Comparison of ENCODE assay signal across 8 cellular contexts in genomic region chr6:43274916-43275597, GRCh38. TPM values are rescaled to one million over a fixed set of nuclear protein-coding genes. Genes with fewer than 3 reads are reported as not detected.
DNase-seq lines count a peak whose midpoint lies in the region; ATAC-seq and TF ChIP-seq lines count a peak whose summit lies in the region.

No MANE protein-coding gene starts in this region.

- peak in 1 of 5 donors; percentile 67 for DNase-seq in heart left ventricle
- no peak for DNase-seq in left ventricle myocardium superior
- peak; percentile 60 for DNase-seq in activated naive CD4-positive, alpha-beta T cell treated with anti-CD3 and anti-CD28 coated beads, Interleukin-2, amount 10 ng/mL, durations not matched to agents 7 days and 5 days
- peak in 1 of 2 donors; percentile 78 for DNase-seq in left lung
- DNase-seq in suprapubic skin (ENCODE audit: low spot score in 2 of 2): no peak
- DNase-seq in NCI-H2081 treated with DMSO at 0.1 percent for 48 hours (lab: John Stamatoyannopoulos, UW): no peak
- no peak for DNase-seq in dedifferentiated amniotic fluid mesenchymal stem cell (ENCODE audit: extremely low spot score)
- no peak for DNase-seq in SKM-1 (lab: John Stamatoyannopoulos, UW; ENCODE audit: unreplicated experiment)

- CTCF ChIA-PET in activated naive CD4-positive, alpha-beta T cell treated with anti-CD3 and anti-CD28 coated beads, Interleukin-2, amount 10 ng/mL, durations not matched to agents 7 days and 5 days (lab: Charles Lee): no interaction called here

- WGBS in heart left ventricle, 4 donors: 5 to 20% (median 9%) methylated on average over 18 to 65 of the region's 65 CpGs
- WGBS in suprapubic skin: 29% methylated on average over 12 of the region's 65 CpGs

- H3K27ac ChIP-seq in heart left ventricle: no peak overlapping the region
- no peak overlapping the region for H3K27ac ChIP-seq in left lung
- H3K27ac ChIP-seq in suprapubic skin: no peak overlapping the region

- ATAC-seq in heart left ventricle (peak in 1 of 4 donors; percentile 24), left ventricle myocardium superior (no peak), left lung (peak; percentile 32)

- H3K36me3 ChIP-seq in heart left ventricle (no peaks in the 10 kb centered on the region), left lung (no peaks in the 10 kb centered on the region), suprapubic skin (no peaks in the 10 kb centered on the region)

- peaks cover 97% of the 10 kb centered on the region for H3K27me3 Mint-ChIP-seq in activated naive CD4-positive, alpha-beta T cell treated with anti-CD3 and anti-CD28 coated beads, Interleukin-2, amount 10 ng/mL, durations not matched to agents 7 days and 5 days

- TF ChIP-seq EP300 in suprapubic skin (IDR thresholded peaks at IDR 0.05): no peak

- H3K9me3 ChIP-seq in heart left ventricle: no peaks in the 10 kb centered on the region
- H3K9me3 ChIP-seq in left lung: no peaks in the 10 kb centered on the region
- H3K9me3 ChIP-seq in suprapubic skin: no peaks in the 10 kb centered on the region

- intact Hi-C loops in heart left ventricle (cut with DNase I): no loop called here
- intact Hi-C loops in left ventricle myocardium superior (cut with micrococcal nuclease): no loop called here
- intact Hi-C loops in left lung (cut with DNase I): no loop called here

- no peak for TF ChIP-seq POLR2A in heart left ventricle (IDR thresholded peaks at IDR 0.05)
- no peak for TF ChIP-seq POLR2A in suprapubic skin (IDR thresholded peaks at IDR 0.05)

- peak overlapping the region; percentile 60 for H3K4me3 Mint-ChIP-seq in activated naive CD4-positive, alpha-beta T cell treated with anti-CD3 and anti-CD28 coated beads, Interleukin-2, amount 10 ng/mL, durations not matched to agents 7 days and 5 days

- TF ChIP-seq CTCF in heart left ventricle (IDR thresholded peaks at IDR 0.05) (no peak), left lung (IDR thresholded peaks at IDR 0.05) (no peak), suprapubic skin (IDR thresholded peaks at IDR 0.05) (no peak)

- peak overlapping the region; percentile 22 to 55 (median 48) for H3K4me3 ChIP-seq in heart left ventricle
- H3K4me3 ChIP-seq in left lung: peak overlapping the region; percentile 22 to 30
- H3K4me3 ChIP-seq in suprapubic skin: peak overlapping the region; percentile 47

- H3K27ac Mint-ChIP-seq in activated naive CD4-positive, alpha-beta T cell treated with anti-CD3 and anti-CD28 coated beads, Interleukin-2, amount 10 ng/mL, durations not matched to agents 7 days and 5 days: no peak overlapping the region

- H3K27me3 ChIP-seq in heart left ventricle: peaks cover 0 to 33% (median 13%) of the 10 kb centered on the region in 9 donors
- peaks cover 17 to 76% of the 10 kb centered on the region in 2 donors for H3K27me3 ChIP-seq in left lung
- H3K27me3 ChIP-seq in suprapubic skin: peaks cover 27% of the 10 kb centered on the region

- H3K4me1 ChIP-seq in heart left ventricle: peaks cover 0 to 15% (median 8%) of the 10 kb centered on the region in 12 donors
- peaks cover 0 to 16% of the 10 kb centered on the region in 2 donors for H3K4me1 ChIP-seq in left lung
- H3K4me1 ChIP-seq in suprapubic skin: peaks cover 20% of the 10 kb centered on the region

- H3K36me3 Mint-ChIP-seq in activated naive CD4-positive, alpha-beta T cell treated with anti-CD3 and anti-CD28 coated beads, Interleukin-2, amount 10 ng/mL, durations not matched to agents 7 days and 5 days: no peaks in the 10 kb centered on the region

- no peaks in the 10 kb centered on the region for H3K9me3 Mint-ChIP-seq in activated naive CD4-positive, alpha-beta T cell treated with anti-CD3 and anti-CD28 coated beads, Interleukin-2, amount 10 ng/mL, durations not matched to agents 7 days and 5 days

- H3K4me1 Mint-ChIP-seq in activated naive CD4-positive, alpha-beta T cell treated with anti-CD3 and anti-CD28 coated beads, Interleukin-2, amount 10 ng/mL, durations not matched to agents 7 days and 5 days: peaks cover 40% of the 10 kb centered on the region

RNA-seq across cellular contexts. Expression of gene SLC22A7, which starts 23.0 kb away (rescaled TPM):
- total RNA-seq in heart left ventricle (under 1 TPM in 4 of 9 donors, not detected in 5; 0.12 to 0.32 (median 0.14) TPM), left ventricle myocardium superior (not detected), left lung (not detected), suprapubic skin (not detected)
- under 1 TPM in 1 of 2 donors, not detected in 1; 0.23 TPM for polyA plus RNA-seq in heart left ventricle

RNA-seq across cellular contexts. Expression of gene TTBK1, which starts 31.8 kb away (rescaled TPM):
- total RNA-seq in heart left ventricle (under 1 TPM; 0.04 to 0.52 (median 0.29) TPM), left ventricle myocardium superior (0.15 TPM), left lung (under 1 TPM; 0.08 to 0.26 TPM), suprapubic skin (not detected)
- under 1 TPM; 0.07 to 0.23 TPM for polyA plus RNA-seq in heart left ventricle

RNA-seq across cellular contexts. Expression of gene CRIP3, which starts 33.6 kb away (rescaled TPM):
- 10 to 100 TPM in 6 of 9 donors, 1 to 10 TPM in 3; 3.7 to 63.3 (median 20.9) TPM for total RNA-seq in heart left ventricle
- polyA plus RNA-seq in heart left ventricle: 10 to 100 TPM in 1 of 2 donors, 1 to 10 TPM in 1; 3.6 to 66.7 TPM
- total RNA-seq in left ventricle myocardium superior: 6.6 TPM
- 1 to 10 TPM in 1 of 2 donors, under 1 TPM in 1; 0.52 to 1.1 TPM for total RNA-seq in left lung
- 1 to 10 TPM in 3 of 4 donors, not detected in 1; 2.2 to 3.4 (median 2.6) TPM for total RNA-seq in suprapubic skin

RNA-seq across cellular contexts. Expression of gene DNPH1, which starts 45.8 kb away (rescaled TPM):
- total RNA-seq in heart left ventricle (10 to 100 TPM; 18.9 to 63.7 (median 25.7) TPM), left ventricle myocardium superior (31.2 TPM), left lung (10 to 100 TPM; 47.3 to 49.6 TPM), suprapubic skin (10 to 100 TPM; 21.9 to 88.4 (median 74.4) TPM)
- polyA plus RNA-seq in heart left ventricle: 10 to 100 TPM; 37.9 to 45.5 TPM
